Comparison of ENCODE assay signal across 15 cellular contexts in the genomic region with DNA sequence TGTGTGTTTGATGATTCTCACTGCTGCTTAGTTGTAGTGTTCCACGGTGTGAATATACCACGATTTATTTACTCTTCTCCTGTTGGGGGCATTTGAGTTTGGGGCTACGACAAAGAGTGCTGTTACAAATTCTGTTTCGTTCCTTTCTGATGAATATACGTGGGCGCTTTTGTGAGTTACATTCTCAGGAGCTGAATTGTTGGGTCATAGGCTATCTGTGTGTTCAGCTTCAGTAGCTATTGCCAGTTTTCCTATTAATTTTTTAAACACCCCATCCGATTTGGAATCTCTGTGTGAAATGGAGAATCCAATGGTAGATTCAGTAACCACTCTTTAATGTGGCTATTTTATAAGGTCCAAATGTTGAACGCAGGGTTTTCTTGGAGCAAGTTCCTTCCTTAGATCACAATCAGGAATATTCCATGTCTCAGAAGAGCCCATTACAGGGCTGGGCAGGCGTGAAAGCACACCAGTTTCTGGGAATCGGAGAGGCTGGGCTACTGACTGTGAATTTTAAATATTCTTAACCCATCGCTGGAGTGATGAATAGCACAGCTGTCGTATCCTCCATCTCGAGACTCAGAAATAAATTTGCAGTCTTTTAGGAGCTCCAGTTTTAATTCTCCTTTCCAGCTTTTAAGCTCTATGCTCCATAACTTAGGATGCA.
DNase-seq lines count a peak whose midpoint lies in the region; ATAC-seq and TF ChIP-seq lines count a peak whose summit lies in the region.
"Had no signal": no experiment of that assay in that cellular context is flagged by ENCODE, and none has a peak within 500 bp of the region (broad histone marks: within the 10 kb centered on the region; RNA-seq: fewer than 3 reads in every experiment).

No MANE protein-coding gene starts in this region.

- peaks cover 36% of the 10 kb centered on the region for H3K4me1 Mint-ChIP-seq in GM23338
- H3K4me1 Mint-ChIP-seq in activated naive CD8-positive, alpha-beta T cell (ENCODE audit: low read depth), result peaks cover 63% of the 10 kb centered on the region

- TF ChIP-seq EP300 in gastroesophageal sphincter (IDR thresholded peaks at IDR 0.05), result no peak

- H3K9me3 ChIP-seq in gastroesophageal sphincter (no peaks in the 10 kb centered on the region), skeletal muscle tissue (ENCODE audit: control insufficient read depth in 3 of 3, low read length in 3 of 3) (no peaks in the 10 kb centered on the region)

- H3K9me2 ChIP-seq in GM23338 (ENCODE audit: insufficient read depth), result no peaks in the 10 kb centered on the region

- H3K36me3 Mint-ChIP-seq in GM23338 (ENCODE audit: low read depth), result peaks cover 10% of the 10 kb centered on the region; the same call in 2 of the 3 replicates
- peaks cover 16% of the 10 kb centered on the region for H3K36me3 Mint-ChIP-seq in activated naive CD8-positive, alpha-beta T cell
- H3K36me3 Mint-ChIP-seq: mesothelial cell of epicardium had no signal

- TF ChIP-seq CTCF in GM23338 (conservative IDR thresholded peaks at IDR 0.05; ENCODE audit: low read depth in 2 of 2) (no peak), gastroesophageal sphincter (IDR thresholded peaks at IDR 0.05) (no peak)

- H2AFZ ChIP-seq in GM23338, result no peak overlapping the region

- no peak for DNase-seq in GM23338 (ENCODE audit: low spot score)
- no peak for DNase-seq in NCI-H1092 (lab: John Stamatoyannopoulos, UW)
- no peak for DNase-seq in HPDE6-E6E7 (ENCODE audit: extremely low spot score)
- DNase-seq: activated effector memory CD4-positive, alpha-beta T cell treated with Interleukin-2 at 50 U/mL for 16 hours; GDM1; NCI-H187 treated with DMSO at 0.1 percent for 48 hours; T-helper 9 cell had no signal

- ATAC-seq in GM23338 (no peak), gastroesophageal sphincter (no peak), HG03025 (IDR thresholded peaks at IDR 0.05; ENCODE audit: low FRiP score, unreplicated experiment) (no peak)
- ATAC-seq: esophagus mucosa had no signal

- peak overlapping the region; percentile 35; the same call in 1 of the 2 replicates for H3K27ac ChIP-seq in GM23338 (ENCODE audit: low read depth)
- H3K27ac ChIP-seq in gastroesophageal sphincter, result peak overlapping the region in 3 of 4 donors; percentile 48 to 82 (median 78)
- H3K27ac ChIP-seq in skeletal muscle tissue (ENCODE audit: low read depth, low read length), result peak overlapping the region; percentile 8
- H3K27ac ChIP-seq: cardiac muscle cell, RWPE1 had no signal

- H3K9me3 Mint-ChIP-seq in GM23338, result peaks cover 4% of the 10 kb centered on the region; the same call in 1 of the 3 replicates
- peaks cover 3% of the 10 kb centered on the region for H3K9me3 Mint-ChIP-seq in activated naive CD8-positive, alpha-beta T cell (ENCODE audit: low read depth)

- H3K4me3 ChIP-seq in GM23338, result no peak overlapping the region
- H3K4me3 ChIP-seq in gastroesophageal sphincter, result no peak overlapping the region
- peak overlapping the region in 2 of 3 donors; percentile 33 to 48 for H3K4me3 ChIP-seq in skeletal muscle tissue (ENCODE audit: low read length in 3 of 3)
- H3K4me3 ChIP-seq: cardiac muscle cell had no signal

- 0 out of 2 replicates have a peak overlapping the region, but pooled peaks have one; percentile 7 for H3K27ac Mint-ChIP-seq in GM23338
- peak overlapping the region; percentile 66 for H3K27ac Mint-ChIP-seq in activated naive CD8-positive, alpha-beta T cell
- H3K27ac Mint-ChIP-seq: mesothelial cell of epicardium had no signal

- 45 to 47% methylated on average over 8 to 13 of the region's 13 CpGs for whole genome bisulfite sequencing in gastroesophageal sphincter (ENCODE audit: low coverage in 1 of 2), 2 donors

- H3K4me2 ChIP-seq in GM23338, result no peak overlapping the region

- no peak for TF ChIP-seq POLR2A in gastroesophageal sphincter (IDR thresholded peaks at IDR 0.05)

- H3K4me3 Mint-ChIP-seq in GM23338, result no peak overlapping the region
- H3K4me3 Mint-ChIP-seq in activated naive CD8-positive, alpha-beta T cell, result peak overlapping the region; percentile 42
- H3K4me3 Mint-ChIP-seq: mesothelial cell of epicardium had no signal

- no peaks in the 10 kb centered on the region for H4K20me1 ChIP-seq in GM23338 (replicated peaks; ENCODE audit: insufficient read depth)

- peak overlapping the region in 1 of 3 donors; percentile 27 for H3K9ac ChIP-seq in skeletal muscle tissue (ENCODE audit: low read depth in 1 of 3, low read length in 3 of 3)

- peaks cover 86% of the 10 kb centered on the region for H3K79me2 ChIP-seq in GM23338 (replicated peaks; ENCODE audit: insufficient read depth)

- no peaks in the 10 kb centered on the region; the same call in 1 of the 2 replicates for H3F3A ChIP-seq in GM23338 (replicated peaks; ENCODE audit: low read depth)

- H3K4me1 ChIP-seq in GM23338 (ENCODE audit: insufficient read depth) (peaks cover 37% of the 10 kb centered on the region), gastroesophageal sphincter (peaks cover 4 to 53% (median 13%) of the 10 kb centered on the region in 3 donors), skeletal muscle tissue (ENCODE audit: control insufficient read depth in 3 of 3, insufficient read depth in 3 of 3, low read length in 3 of 3) (peaks cover 28 to 30% (median 29%) of the 10 kb centered on the region in 3 donors)

- H3K27me3 ChIP-seq in GM23338 (ENCODE audit: insufficient read depth) (no peaks in the 10 kb centered on the region), gastroesophageal sphincter (no peaks in the 10 kb centered on the region), skeletal muscle tissue (ENCODE audit: control insufficient read depth in 3 of 3, insufficient read depth in 3 of 3, low read length in 3 of 3) (peaks cover 0 to 4% (median 0%) of the 10 kb centered on the region in 3 donors)
- H3K27me3 ChIP-seq: cardiac muscle cell had no signal

- no peaks in the 10 kb centered on the region for H3K36me3 ChIP-seq in GM23338 (ENCODE audit: insufficient read depth)
- H3K36me3 ChIP-seq in gastroesophageal sphincter, result no peaks in the 10 kb centered on the region
- no peaks in the 10 kb centered on the region for H3K36me3 ChIP-seq in skeletal muscle tissue (ENCODE audit: control insufficient read depth in 3 of 3, insufficient read depth in 3 of 3, low read length in 3 of 3)
- H3K36me3 ChIP-seq: cardiac muscle cell had no signal

- peaks cover 7% of the 10 kb centered on the region for H3K27me3 Mint-ChIP-seq in GM23338 (ENCODE audit: insufficient read depth, low read depth, poor library complexity)
- no peaks in the 10 kb centered on the region for H3K27me3 Mint-ChIP-seq in activated naive CD8-positive, alpha-beta T cell

TF ChIP-seq in GM23338, 12 proteins besides CTCF, POLR2A, EP300 and RAD21 (continues in another document):
- no peak for TF ChIP-seq ZNF114 (CRISPR knock-in tag; IDR thresholded peaks at IDR 0.05)
- no peak for TF ChIP-seq STAT1 (IDR thresholded peaks at IDR 0.05; ENCODE audit: unreplicated experiment)
- no peak for TF ChIP-seq ZNF331 (CRISPR knock-in tag; IDR thresholded peaks at IDR 0.05; ENCODE audit: low read depth)
- no peak for TF ChIP-seq EZH2phosphoT487 (IDR thresholded peaks at IDR 0.05; ENCODE audit: unreplicated experiment)
- no peak for TF ChIP-seq REST (IDR thresholded peaks at IDR 0.05; ENCODE audit: unreplicated experiment)
- no peak for TF ChIP-seq JUNB (IDR thresholded peaks at IDR 0.05; ENCODE audit: unreplicated experiment)
- no peak for TF ChIP-seq EZH2 (IDR thresholded peaks at IDR 0.05; ENCODE audit: low read depth, unreplicated experiment)

Comparison
In these comparisons a context has a peak if more than half of its experiments do, and no peak if none do; other contexts are left out.
1. H3K27ac ChIP-seq: peak in every context shown above with its lines; median percentile 78 in gastroesophageal sphincter; 35 in GM23338; 8 in skeletal muscle tissue.
2. H3K4me3 ChIP-seq: peak in skeletal muscle tissue (2 of 3); none in GM23338 (single experiment) and gastroesophageal sphincter (0 of 2).